ENCODE assay signal across 13 cellular contexts in the genomic region with DNA sequence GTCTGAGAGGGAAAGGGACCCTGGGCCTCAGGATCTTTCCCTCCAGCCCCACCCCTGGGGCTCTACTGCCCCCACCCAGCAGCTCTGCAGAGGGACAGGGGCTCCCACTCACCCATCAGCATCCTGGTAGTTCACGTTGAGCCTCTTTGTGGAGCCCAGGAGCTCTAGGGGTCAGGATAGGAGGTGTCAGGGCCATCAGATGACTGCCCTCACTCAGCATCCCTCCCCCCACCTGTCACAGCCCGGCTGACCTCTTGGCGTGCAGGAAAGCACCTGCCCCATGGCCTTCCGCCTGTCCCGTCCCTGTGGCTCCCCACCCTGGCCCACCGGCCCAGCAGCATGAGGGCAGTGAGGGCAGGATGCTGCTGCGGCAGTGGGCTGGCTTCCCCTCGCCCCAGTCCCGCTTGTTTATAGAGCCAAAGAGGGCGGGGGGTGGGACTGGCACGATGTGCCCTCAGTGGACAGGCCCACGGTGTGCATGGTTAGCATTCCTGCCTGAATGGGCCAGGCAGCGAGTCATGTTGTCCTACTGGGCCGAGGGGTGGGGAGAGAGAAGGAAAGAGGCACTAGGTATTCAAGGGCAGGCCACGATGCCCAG. TPM values are rescaled to one million over a fixed set of nuclear protein-coding genes. Genes with fewer than 3 reads are reported as not detected.
A peak's percentile ranks its signal among the peaks of the same experiment; 100 is the strongest.
DNase-seq lines count a peak whose midpoint lies in the region; ATAC-seq and TF ChIP-seq lines count a peak whose summit lies in the region.
"Had no signal": no experiment of that assay in that cellular context is flagged by ENCODE, and none has a peak within 500 bp of the region (broad histone marks: within the 10 kb centered on the region; RNA-seq: fewer than 3 reads in every experiment).

No MANE protein-coding gene starts in this region.

- TF ChIP-seq CTCF in heart right ventricle (IDR thresholded peaks at IDR 0.05) = no peak
- no peak for TF ChIP-seq CTCF in vagina (IDR thresholded peaks at IDR 0.05)
- no peak for TF ChIP-seq CTCF in testis (IDR thresholded peaks at IDR 0.05)

- H3K4me1 ChIP-seq in heart right ventricle (peaks cover 31 to 64% (median 45%) of the 10 kb centered on the region in 9 donors), right cardiac atrium (ENCODE audit: control insufficient read depth, insufficient read depth, low read length) (peaks cover 13% of the 10 kb centered on the region), vagina (peaks cover 44% of the 10 kb centered on the region), testis (no peaks in the 10 kb centered on the region)

- H3K4me3 ChIP-seq in heart right ventricle = peak overlapping the region in 1 of 10 donors; percentile 18
- no peak overlapping the region for H3K4me3 ChIP-seq in right cardiac atrium (ENCODE audit: low read length)
- no peak overlapping the region for H3K4me3 ChIP-seq in vagina
- H3K4me3 ChIP-seq in testis = no peak overlapping the region
- H3K4me3 ChIP-seq: SJSA1, smooth muscle cell had no signal

- no peaks in the 10 kb centered on the region for H3K9me3 ChIP-seq in heart right ventricle
- H3K9me3 ChIP-seq in right cardiac atrium (ENCODE audit: control insufficient read depth, low read length) = no peaks in the 10 kb centered on the region
- H3K9me3 ChIP-seq in vagina = no peaks in the 10 kb centered on the region
- H3K9me3 ChIP-seq in testis = no peaks in the 10 kb centered on the region
- H3K9me3 ChIP-seq: SJSA1 had no signal

- ATAC-seq in heart right ventricle (no peak), left ventricle myocardium superior (no peak), right cardiac atrium (no peak), sciatic nerve (peak; percentile 19), HG03159 (IDR thresholded peaks at IDR 0.05; ENCODE audit: unreplicated experiment) (no peak)
- ATAC-seq: activated CD8-positive, alpha-beta T cell treated with anti-CD3 and anti-CD28 coated beads for 36 hours had no signal

- intact Hi-C loops in heart right ventricle (cut with DNase I) = no loop called here
- intact Hi-C loops in left ventricle myocardium superior (cut with micrococcal nuclease) = no loop called here
- intact Hi-C loops in right cardiac atrium (cut with DNase I) = no loop called here
- intact Hi-C loops in sciatic nerve (cut with DNase I) = no loop called here
- intact Hi-C loops in vagina (cut with DNase I) = no loop called here
- intact Hi-C loops in testis (cut with DNase I; ENCODE audit: low total_unique reads) = no loop called here

- H3K36me3 ChIP-seq in heart right ventricle (peaks cover 0 to 98% (median 14%) of the 10 kb centered on the region in 9 donors), vagina (peaks cover 0 to 38% of the 10 kb centered on the region in 2 donors), testis (ENCODE audit: low read depth, missing control alignments) (no peaks in the 10 kb centered on the region)

- H3K27ac ChIP-seq in heart right ventricle (peak overlapping the region; percentile 79 to 98 (median 92)), right cardiac atrium (ENCODE audit: low read length) (peak overlapping the region; percentile 65), vagina (peak overlapping the region; percentile 50), testis (no peak overlapping the region)
- H3K27ac ChIP-seq: HL-60, SJSA1 had no signal

- no peaks in the 10 kb centered on the region for H3K27me3 ChIP-seq in heart right ventricle
- H3K27me3 ChIP-seq in right cardiac atrium (ENCODE audit: control insufficient read depth, insufficient read depth) = no peaks in the 10 kb centered on the region
- H3K27me3 ChIP-seq in vagina = no peaks in the 10 kb centered on the region
- no peaks in the 10 kb centered on the region for H3K27me3 ChIP-seq in testis
- H3K27me3 ChIP-seq: SJSA1 had no signal

- DNase-seq in heart right ventricle (peak in 1 of 2 donors; percentile 18), left ventricle myocardium superior (no peak), right cardiac atrium (peak in 1 of 3 donors; percentile 53), sciatic nerve (ENCODE audit: low spot score) (no peak), vagina (ENCODE audit: extremely low spot score in 2 of 2) (no peak), testis (no peak), SKM-1 (lab: John Stamatoyannopoulos, UW; ENCODE audit: unreplicated experiment) (no peak)
- DNase-seq: activated CD8-positive, alpha-beta T cell treated with anti-CD3 and anti-CD28 coated beads for 36 hours; HFFc6 had no signal

- WGBS in heart right ventricle, 2 donors = 47 to 53% methylated on average over 15 of the region's 15 CpGs
- WGBS in right cardiac atrium = 54% methylated on average over 15 of the region's 15 CpGs
- WGBS in testis, 2 donors = 70 to 74% methylated on average over 9 to 15 of the region's 15 CpGs

- TF ChIP-seq POLR2A in vagina (IDR thresholded peaks at IDR 0.05) (no peak), testis (IDR thresholded peaks at IDR 0.05) (no peak)

RNA-seq across cellular contexts. Expression of gene CASKIN2, which starts 7.1 kb away (rescaled TPM):
- 10 to 100 TPM; 29.0 to 59.2 (median 37.2) TPM for total RNA-seq in heart right ventricle
- polyA plus RNA-seq in heart right ventricle = 10 to 100 TPM; 17.6 to 31.2 TPM
- total RNA-seq in left ventricle myocardium superior = 36.6 TPM
- total RNA-seq in right cardiac atrium = 10 to 100 TPM; 38.0 to 50.4 (median 46.4) TPM
- polyA plus RNA-seq in right cardiac atrium = 25.9 TPM
- 127 TPM for total RNA-seq in sciatic nerve
- total RNA-seq in vagina = 19.9 TPM
- total RNA-seq in testis = 10 to 100 TPM; 15.6 to 22.6 TPM
- 16.9 TPM for polyA plus RNA-seq in testis (ENCODE audit: insufficient read depth, low read depth, low replicate concordance)

RNA-seq across cellular contexts. Expression of gene TSEN54, which starts 8.1 kb away (rescaled TPM):
- total RNA-seq in heart right ventricle = 1 to 10 TPM; 4.2 to 9.9 (median 6.1) TPM
- polyA plus RNA-seq in heart right ventricle = 10 to 100 TPM; 13.6 to 18.1 TPM
- total RNA-seq in left ventricle myocardium superior = 8.3 TPM
- 1 to 10 TPM; 5.9 to 7.1 (median 6.8) TPM for total RNA-seq in right cardiac atrium
- polyA plus RNA-seq in right cardiac atrium = 9.6 TPM
- total RNA-seq in sciatic nerve = 26.1 TPM
- total RNA-seq in vagina = 30.9 TPM
- 10 to 100 TPM; 45.7 to 46.6 TPM for total RNA-seq in testis
- polyA plus RNA-seq in testis (ENCODE audit: insufficient read depth, low read depth, low replicate concordance) = 28.3 TPM

RNA-seq across cellular contexts. Expression of gene LLGL2, which starts 17.3 kb away (rescaled TPM):
- total RNA-seq in heart right ventricle (1 to 10 TPM; 1.1 to 5.0 (median 2.6) TPM), left ventricle myocardium superior (5.1 TPM), right cardiac atrium (10 to 100 TPM in 1 of 4 donors, 1 to 10 TPM in 3; 5.7 to 10.4 (median 7.6) TPM), sciatic nerve (11.0 TPM), vagina (44.9 TPM), testis (10 to 100 TPM; 20.6 to 34.3 TPM)
- polyA plus RNA-seq in heart right ventricle (10 to 100 TPM in 1 of 2 donors, 1 to 10 TPM in 1; 5.6 to 14.8 TPM), right cardiac atrium (8.6 TPM), testis (ENCODE audit: insufficient read depth, low read depth, low replicate concordance) (22.9 TPM)

RNA-seq across cellular contexts. Expression of gene TMEM94, which starts 51.8 kb away (rescaled TPM):
- 10 to 100 TPM; 29.0 to 66.7 (median 41.3) TPM for total RNA-seq in heart right ventricle
- 10 to 100 TPM; 25.6 to 56.1 TPM for polyA plus RNA-seq in heart right ventricle
- total RNA-seq in left ventricle myocardium superior = 56.8 TPM
- 10 to 100 TPM; 40.3 to 54.6 (median 50.3) TPM for total RNA-seq in right cardiac atrium
- polyA plus RNA-seq in right cardiac atrium = 41.0 TPM
- 86.8 TPM for total RNA-seq in sciatic nerve
- 43.2 TPM for total RNA-seq in vagina
- total RNA-seq in testis = 100 to 1,000 TPM; 151 to 171 TPM
- 128 TPM for polyA plus RNA-seq in testis (ENCODE audit: insufficient read depth, low read depth, low replicate concordance)

Comparison
In these comparisons a context has a peak if more than half of its experiments do, and no peak if none do; other contexts are left out.
1. H3K27ac ChIP-seq: peak in heart right ventricle (10 of 10), right cardiac atrium (single experiment) and vagina (single experiment); none in testis (0 of 2).